ENCODE assay signal across 1 cellular context in the genomic region with DNA sequence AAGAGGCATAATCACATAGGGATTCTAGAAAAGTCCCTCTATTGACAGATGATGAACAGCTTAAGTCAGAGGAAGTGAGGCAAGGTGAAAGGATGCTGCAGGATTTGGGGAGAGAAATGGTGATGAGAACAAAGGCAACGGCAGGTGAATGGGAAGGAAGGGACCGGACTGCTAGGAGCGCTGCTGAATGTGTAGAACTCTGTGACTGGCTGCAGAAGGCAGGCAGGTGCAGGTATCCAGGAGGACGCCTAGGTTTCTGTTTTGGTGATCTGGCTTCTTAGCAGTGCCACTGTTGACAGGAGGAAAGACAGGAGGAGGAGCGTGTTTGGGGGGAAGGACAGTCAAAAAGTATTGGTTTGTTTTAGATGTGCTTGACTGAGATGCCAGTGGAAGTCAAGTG.
TF ChIP-seq lines count a peak whose summit lies in the region.

No MANE protein-coding gene starts in this region.

TF ChIP-seq in H1, 55 proteins besides CTCF, POLR2A, EP300 and RAD21:
- TF ChIP-seq POLR2AphosphoS5 (IDR thresholded peaks at IDR 0.05; ENCODE audit: low read depth, low read length) = no peak
- TF ChIP-seq NANOG (IDR thresholded peaks at IDR 0.05; ENCODE audit: insufficient read depth, low read depth, low read length, poor library complexity, severe bottlenecking) = no peak
- no peak for TF ChIP-seq SP2 (IDR thresholded peaks at IDR 0.05; ENCODE audit: low read length)
- no peak for TF ChIP-seq SP4 (IDR thresholded peaks at IDR 0.05; ENCODE audit: low read length)
- TF ChIP-seq TAF7 (optimal IDR thresholded peaks at IDR 0.05; ENCODE audit: borderline replicate concordance, low read depth, low read length) = no peak
- TF ChIP-seq BRCA1 (IDR thresholded peaks at IDR 0.05; ENCODE audit: low read depth, low read length) = no peak
- TF ChIP-seq TEAD4 (IDR thresholded peaks at IDR 0.05; ENCODE audit: low read depth, low read length) = no peak
- TF ChIP-seq RFX5 (IDR thresholded peaks at IDR 0.05; ENCODE audit: borderline replicate concordance, low read depth, low read length) = no peak
- TF ChIP-seq CHD2 (IDR thresholded peaks at IDR 0.05; ENCODE audit: low read length) = no peak
- no peak for TF ChIP-seq RBBP5 (IDR thresholded peaks at IDR 0.05; ENCODE audit: borderline replicate concordance, low read depth, low read length)
- TF ChIP-seq MAFK (IDR thresholded peaks at IDR 0.05; ENCODE audit: low read depth, low read length) = no peak
- TF ChIP-seq SIN3A (conservative IDR thresholded peaks at IDR 0.05 in 1 of 2, IDR thresholded peaks at IDR 0.05 in 1 of 2; ENCODE audit: low read depth in 1 of 2, low read length in 2 of 2) = no peak
- no peak for TF ChIP-seq TBP (IDR thresholded peaks at IDR 0.05; ENCODE audit: low read depth, low read length)
- TF ChIP-seq ASH2L (IDR thresholded peaks at IDR 0.05; ENCODE audit: low read length) = no peak
- TF ChIP-seq SAP30 (IDR thresholded peaks at IDR 0.05; ENCODE audit: insufficient read depth, insufficient replicate concordance, low read length) = no peak
- no peak for TF ChIP-seq CEBPB (IDR thresholded peaks at IDR 0.05; ENCODE audit: low read depth, low read length)
